16 cellular contexts compared by ENCODE assay signal in genomic region chr9:126515873-126516505, GRCh38.
DNase-seq lines count a peak whose midpoint lies in the region; ATAC-seq and TF ChIP-seq lines count a peak whose summit lies in the region.
"Had no signal": no experiment of that assay in that cellular context is flagged by ENCODE, and none has a peak within 500 bp of the region (broad histone marks: within the 10 kb centered on the region; RNA-seq: fewer than 3 reads in every experiment).

No MANE protein-coding gene starts in this region.

- peak overlapping the region; percentile 76 for H3K4me3 Mint-ChIP-seq in T-helper 2 cell treated with Interferon-gamma antibody and Interleukin-4, amounts not matched to agents 5 μg/mL and 100 μg/mL, for 36 hours
- H3K4me3 Mint-ChIP-seq in CD8-positive, alpha-beta memory T cell = peak overlapping the region in 6 of 7 donors; percentile 86 to 99 (median 90)
- no peak overlapping the region for H3K4me3 Mint-ChIP-seq in nephron progenitor cell

- H3K4me1 ChIP-seq in CD8-positive, alpha-beta memory T cell (ENCODE audit: insufficient read depth, low read length) = peaks cover 36% of the 10 kb centered on the region
- peaks cover 22% of the 10 kb centered on the region for H3K4me1 ChIP-seq in upper lobe of right lung

- no peaks in the 10 kb centered on the region for H3K36me3 ChIP-seq in CD8-positive, alpha-beta memory T cell (ENCODE audit: insufficient read depth, low read length)
- no peaks in the 10 kb centered on the region for H3K36me3 ChIP-seq in upper lobe of right lung
- H3K36me3 ChIP-seq: left lung, SJSA1 had no signal

- H3K27me3 ChIP-seq in CD8-positive, alpha-beta memory T cell (ENCODE audit: insufficient read depth, low read length, poor library complexity, severe bottlenecking) = peaks cover 12% of the 10 kb centered on the region
- H3K27me3 ChIP-seq in upper lobe of right lung = peaks cover 54% of the 10 kb centered on the region

- no peak overlapping the region for H3K27ac ChIP-seq in CD8-positive, alpha-beta memory T cell (ENCODE audit: low read depth, low read length)
- H3K27ac ChIP-seq in upper lobe of right lung = no peak overlapping the region
- H3K27ac ChIP-seq: SJSA1 had no signal

- POLR2A ChIA-PET in CD8-positive, alpha-beta memory T cell (lab: Charles Lee) = no interaction called here

- peaks cover 75% of the 10 kb centered on the region for H3K27me3 Mint-ChIP-seq in T-helper 2 cell treated with Interferon-gamma antibody and Interleukin-4, amounts not matched to agents 5 μg/mL and 100 μg/mL, for 36 hours (ENCODE audit: low read depth)
- H3K27me3 Mint-ChIP-seq in CD8-positive, alpha-beta memory T cell = peaks cover 2 to 43% of the 10 kb centered on the region in 2 donors
- H3K27me3 Mint-ChIP-seq in nephron progenitor cell (ENCODE audit: low read depth, poor library complexity) = no peaks in the 10 kb centered on the region

- no peak for DNase-seq in T-helper 2 cell treated with Interferon-gamma antibody and Interleukin-4, amounts not matched to agents 5 μg/mL and 100 μg/mL, for 36 hours (ENCODE audit: low spot score)
- DNase-seq in T-helper 2 cell (no peak), ecto neural progenitor cell (ENCODE audit: low spot score) (peak; percentile 52), nephron progenitor cell (no peak), GDM1 (lab: John Stamatoyannopoulos, UW) (no peak), upper lobe of right lung (no peak)
- no peak for DNase-seq in CD8-positive, alpha-beta memory T cell
- DNase-seq: 8988T; central memory CD4-positive, alpha-beta T cell; Karpas-422; NCI-H1105 treated with DMSO at 0.1 percent for 48 hours; NCI-H526 treated with DMSO at 0.1 percent for 48 hours; stimulated activated naive B cell treated with anti-CD40 and anti-IgM and Interleukin-4, amounts not matched to agents 10 μg/mL and 1 μg/mL and 100 μg/mL, for 72 hours had no signal

- CTCF ChIA-PET in CD8-positive, alpha-beta memory T cell (lab: Charles Lee) = interaction anchor here (1.3 to 5.3 kb wide), 4 partner anchors 8 to 42 kb away, joined by 3 to 25 read pairs (median 10); no protein-coding TSS in a partner anchor

- H3K27ac Mint-ChIP-seq in T-helper 2 cell treated with Interferon-gamma antibody and Interleukin-4, amounts not matched to agents 5 μg/mL and 100 μg/mL, for 36 hours = no peak overlapping the region
- H3K27ac Mint-ChIP-seq in CD8-positive, alpha-beta memory T cell = peak overlapping the region in 4 of 8 donors; percentile 38 to 95 (median 86)
- H3K27ac Mint-ChIP-seq in nephron progenitor cell = peak overlapping the region; percentile 84

- no peak for ATAC-seq in upper lobe of right lung
- no peak for ATAC-seq in GM21576 (IDR thresholded peaks at IDR 0.05; ENCODE audit: unreplicated experiment)

- H3K9me3 Mint-ChIP-seq in T-helper 2 cell treated with Interferon-gamma antibody and Interleukin-4, amounts not matched to agents 5 μg/mL and 100 μg/mL, for 36 hours = no peaks in the 10 kb centered on the region
- no peaks in the 10 kb centered on the region for H3K9me3 Mint-ChIP-seq in CD8-positive, alpha-beta memory T cell
- H3K9me3 Mint-ChIP-seq in nephron progenitor cell = no peaks in the 10 kb centered on the region
- H3K9me3 Mint-ChIP-seq: stimulated activated naive B cell treated with anti-CD40 and anti-IgM and Interleukin-4, amounts not matched to agents 10 μg/mL and 1 μg/mL and 100 μg/mL, for 72 hours had no signal

- intact Hi-C loops in upper lobe of right lung (cut with DNase I) = no loop called here

- no peaks in the 10 kb centered on the region for H3K9me3 ChIP-seq in CD8-positive, alpha-beta memory T cell (ENCODE audit: low read length)
- H3K9me3 ChIP-seq in upper lobe of right lung = no peaks in the 10 kb centered on the region
- H3K9me3 ChIP-seq: left lung, SJSA1 had no signal

- H3K4me1 Mint-ChIP-seq in T-helper 2 cell treated with Interferon-gamma antibody and Interleukin-4, amounts not matched to agents 5 μg/mL and 100 μg/mL, for 36 hours (ENCODE audit: low read depth) = peaks cover 30% of the 10 kb centered on the region
- peaks cover 38 to 47% (median 39%) of the 10 kb centered on the region in 3 donors for H3K4me1 Mint-ChIP-seq in CD8-positive, alpha-beta memory T cell
- H3K4me1 Mint-ChIP-seq in nephron progenitor cell = peaks cover 85% of the 10 kb centered on the region

- no peaks in the 10 kb centered on the region for H3K36me3 Mint-ChIP-seq in T-helper 2 cell treated with Interferon-gamma antibody and Interleukin-4, amounts not matched to agents 5 μg/mL and 100 μg/mL, for 36 hours (ENCODE audit: low read depth)
- peaks cover 0 to 2% (median 0%) of the 10 kb centered on the region in 3 donors for H3K36me3 Mint-ChIP-seq in CD8-positive, alpha-beta memory T cell
- no peaks in the 10 kb centered on the region for H3K36me3 Mint-ChIP-seq in nephron progenitor cell (ENCODE audit: low read depth)
- H3K36me3 Mint-ChIP-seq: stimulated activated naive B cell treated with anti-CD40 and anti-IgM and Interleukin-4, amounts not matched to agents 10 μg/mL and 1 μg/mL and 100 μg/mL, for 72 hours had no signal

- TF ChIP-seq CTCF in nephron progenitor cell (IDR thresholded peaks at IDR 0.05) = no peak
- TF ChIP-seq CTCF in upper lobe of right lung (IDR thresholded peaks at IDR 0.05) = no peak

- no peak overlapping the region for H3K4me3 ChIP-seq in CD8-positive, alpha-beta memory T cell (ENCODE audit: low read length)
- H3K4me3 ChIP-seq in upper lobe of right lung = no peak overlapping the region
- H3K4me3 ChIP-seq: SJSA1 had no signal
